ENCODE assay signal across 13 cellular contexts in the genomic region with DNA sequence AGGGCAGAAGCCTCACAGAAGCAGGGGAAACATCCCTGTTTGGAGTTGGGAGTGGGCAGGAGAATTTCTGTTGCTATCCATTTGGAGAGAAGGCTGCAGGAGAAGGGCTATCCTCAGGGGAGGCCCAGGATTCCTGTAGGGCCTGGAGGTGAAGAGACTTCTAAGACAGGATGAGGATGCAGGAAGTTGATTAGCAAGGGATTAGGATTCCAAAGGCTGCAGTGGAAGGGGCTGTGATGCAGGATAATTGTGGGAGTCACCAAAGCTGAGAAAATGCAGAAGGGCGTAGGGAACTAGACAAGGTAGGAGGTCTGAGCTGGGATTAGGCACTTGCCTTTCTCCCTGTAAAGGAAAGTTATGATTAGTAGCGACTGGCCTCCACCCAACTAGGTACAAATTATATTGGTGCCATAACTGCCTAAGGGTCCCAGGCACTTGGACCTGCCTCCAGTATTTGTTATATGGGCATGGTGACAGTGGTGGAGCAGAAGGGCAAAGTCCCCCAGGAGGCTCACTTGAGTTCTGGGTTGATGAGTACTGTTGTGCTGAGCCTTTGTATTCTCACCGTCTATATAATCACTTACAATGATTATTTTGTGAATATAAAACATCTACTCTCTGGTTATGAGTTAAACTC.
DNase-seq lines count a peak whose midpoint lies in the region; ATAC-seq, FAIRE-seq and TF ChIP-seq lines count a peak whose summit lies in the region.
"Had no signal": no experiment of that assay in that cellular context is flagged by ENCODE, and none has a peak within 500 bp of the region (broad histone marks: within the 10 kb centered on the region; RNA-seq: fewer than 3 reads in every experiment).

No MANE protein-coding gene starts in this region.

- H2BK20ac ChIP-seq in H9 (ENCODE audit: low read depth, low read length, poor library complexity, severe bottlenecking): no peak overlapping the region

- peak; percentile 36 for ATAC-seq in K562
- ATAC-seq in left ventricle myocardium superior: peak; percentile 32
- ATAC-seq in sciatic nerve: peak; percentile 46
- ATAC-seq: natural killer cell had no signal

- no peak overlapping the region for H3K56ac ChIP-seq in H9 (ENCODE audit: insufficient read length, low read depth, low read length)

- H2AK5ac ChIP-seq in H9 (ENCODE audit: insufficient read length, low read length): no peak overlapping the region

- TF ChIP-seq CTCF in H9 (conservative IDR thresholded peaks at IDR 0.05) (no peak), K562 (IDR thresholded peaks at IDR 0.05 in 2 of 3, conservative IDR thresholded peaks at IDR 0.05 in 1 of 3; ENCODE audit: insufficient read depth in 2 of 3, low read depth in 1 of 3, low read length in 3 of 3) (no peak)

- H3K4me3 ChIP-seq in K562: no peak overlapping the region

- no peaks in the 10 kb centered on the region for H3K79me1 ChIP-seq in H9 (ENCODE audit: insufficient read depth, low read depth, low read length, poor library complexity, severe bottlenecking)

- no peaks in the 10 kb centered on the region for H3K27me3 Mint-ChIP-seq in H9 (ENCODE audit: low read depth)

- H3K23me2 ChIP-seq in H9 (ENCODE audit: insufficient read length, low read depth, low read length, poor library complexity, severe bottlenecking): no peaks in the 10 kb centered on the region

- no peak overlapping the region for H4K91ac ChIP-seq in H9 (ENCODE audit: insufficient read length, low read depth, low read length)

- H3T11ph ChIP-seq in H9 (ENCODE audit: low read length): no peak overlapping the region

- H2BK15ac ChIP-seq in H9 (ENCODE audit: low read depth, low read length): no peak overlapping the region

- TF ChIP-seq POLR2A in K562 (conservative IDR thresholded peaks at IDR 0.05): no peak

- no peak for TF ChIP-seq RAD21 in K562 (CRISPR knock-in tag; conservative IDR thresholded peaks at IDR 0.05 in 1 of 2, IDR thresholded peaks at IDR 0.05 in 1 of 2)

- no peak overlapping the region for H2BK120ac ChIP-seq in H9 (ENCODE audit: low read depth, low read length, poor library complexity, severe bottlenecking)

- H2BK5ac ChIP-seq in H9 (ENCODE audit: insufficient read length, low read length): no peak overlapping the region

- no peak overlapping the region for H3K23ac ChIP-seq in H9 (ENCODE audit: insufficient read length, low read depth, low read length)

- H4K8ac ChIP-seq in H9 (replicated peaks; ENCODE audit: insufficient read length, low read depth, low read length): no peak overlapping the region

- no peaks in the 10 kb centered on the region for H3K4me1 ChIP-seq in H9 (ENCODE audit: insufficient read depth, low read length)
- H3K4me1 ChIP-seq in K562 (replicated peaks in 1 of 2; ENCODE audit: control insufficient read depth in 2 of 2, insufficient read depth in 2 of 2, low read length in 2 of 2): no peaks in the 10 kb centered on the region; a peak in 1 of 5 replicates

- CTCF ChIA-PET in K562 (lab: Yijun Ruan, JAX; ENCODE audit: low intra/inter-chr PET ratio): no interaction called here

- H3K36me3 Mint-ChIP-seq in H9 (ENCODE audit: insufficient read depth in 1 of 3, low read depth in 3 of 3): no peaks in the 10 kb centered on the region
- H3K36me3 Mint-ChIP-seq: natural killer cell had no signal

- H3K9me3 Mint-ChIP-seq in H9: no peaks in the 10 kb centered on the region
- H3K9me3 Mint-ChIP-seq: natural killer cell had no signal

- H3K9ac ChIP-seq in H9 (ENCODE audit: extremely low read depth, insufficient read length, low read length) (no peak overlapping the region), K562 (ENCODE audit: insufficient read depth in 1 of 2, low read depth in 2 of 2, low read length in 2 of 2) (no peak overlapping the region)

- H3K14ac ChIP-seq in H9 (ENCODE audit: insufficient read depth, low read length): no peak overlapping the region

- FAIRE-seq in K562 (lab: Jason Lieb, UNC) (no peak), frontal cortex (lab: Jason Lieb, UNC) (no peak)

- DNase-seq in H9 (no peak), K562 (ENCODE audit: extremely low read depth in 1 of 4, low spot score in 3 of 4) (no peak), left ventricle myocardium superior (no peak), sciatic nerve (ENCODE audit: low spot score) (no peak), frontal cortex (ENCODE audit: low spot score in 2 of 2) (no peak), superior temporal gyrus (ENCODE audit: extremely low spot score) (no peak), SIG-M5 (lab: John Stamatoyannopoulos, UW) (no peak), NCI-H2081 treated with DMSO at 0.1 percent for 48 hours (lab: John Stamatoyannopoulos, UW) (no peak)
- DNase-seq: activated CD8-positive, alpha-beta memory T cell treated with anti-CD3 and anti-CD28 coated beads, Interleukin-2, amount 50 U/mL, for 4 hours; natural killer cell; NCI-H1436; NCI-H345; SHP77 treated with DMSO at 0.1 percent for 48 hours had no signal

- H4K5ac ChIP-seq in H9 (ENCODE audit: insufficient read length, low read depth, low read length): no peak overlapping the region

- intact Hi-C loops in K562 (cut with micrococcal nuclease): no loop called here
- intact Hi-C loops in left ventricle myocardium superior (cut with micrococcal nuclease): no loop called here
- intact Hi-C loops in sciatic nerve (cut with DNase I): no loop called here

- POLR2A ChIA-PET in K562 (lab: Yijun Ruan, JAX): no interaction called here

- no peak overlapping the region for H3K18ac ChIP-seq in H9 (ENCODE audit: insufficient read length, low read depth, low read length)

- no peaks in the 10 kb centered on the region for H3K9me1 ChIP-seq in K562 (ENCODE audit: control insufficient read depth, insufficient read depth, low read length)

- TF ChIP-seq EP300 in K562 (IDR thresholded peaks at IDR 0.05; ENCODE audit: low read length): no peak

- H3K4me2 ChIP-seq in H9 (ENCODE audit: insufficient read depth, insufficient read length, low read length) (no peak overlapping the region), K562 (ENCODE audit: insufficient read depth, low read length) (no peak overlapping the region)

- no peak overlapping the region for H3K4ac ChIP-seq in H9 (ENCODE audit: low read depth, low read length)

- BruUV-seq in K562 (replicated peaks; lab: Mats Ljungman, UMichigan): no TSS peak

- H2BK12ac ChIP-seq in H9 (ENCODE audit: insufficient read length, low read depth, low read length): no peak overlapping the region

- H3K27ac Mint-ChIP-seq in H9: peak overlapping the region in 2 of 3 experiments; percentile 38 to 52; a peak in 2 of 7 replicates
- H3K27ac Mint-ChIP-seq: natural killer cell had no signal

- H3K27ac ChIP-seq in H9 (ENCODE audit: insufficient read length, low read depth, low read length) (no peak overlapping the region), K562 (ENCODE audit: extremely low read depth, low read depth, low read length) (no peak overlapping the region)

- H3K4me1 Mint-ChIP-seq in H9: peaks cover 9 to 10% of the 10 kb centered on the region in 2 experiments
- H3K4me1 Mint-ChIP-seq: natural killer cell had no signal

- in situ Hi-C loops in K562 (cut with MboI): no loop called here

- H4K20me1 ChIP-seq in H9 (ENCODE audit: control insufficient read depth, insufficient read depth, insufficient read length): no peaks in the 10 kb centered on the region
- no peaks in the 10 kb centered on the region for H4K20me1 ChIP-seq in K562 (replicated peaks; ENCODE audit: control insufficient read depth, insufficient read depth, low read length)

- H2AFZ ChIP-seq in H9 (ENCODE audit: low read length): no peak overlapping the region
- H2AFZ ChIP-seq in K562 (ENCODE audit: low read depth, low read length): peak overlapping the region; percentile 60

- no peaks in the 10 kb centered on the region for H3K36me3 ChIP-seq in K562 (ENCODE audit: control insufficient read depth, insufficient read depth, low read length)

- H3K79me2 ChIP-seq in H9 (ENCODE audit: insufficient read depth, low read length): no peaks in the 10 kb centered on the region
- no peaks in the 10 kb centered on the region for H3K79me2 ChIP-seq in K562 (ENCODE audit: control insufficient read depth, insufficient read depth, low read length)

- no CpG with 5 or more reads among the region's 3 CpGs for WGBS in H9 (ENCODE audit: extremely low coverage, insufficient read length, low lambda C conversion rate)
- 57% methylated on average over 3 of the region's 3 CpGs for WGBS in K562 (ENCODE audit: insufficient coverage, low coverage, missing lambda C conversion rate)

- H3K27me3 ChIP-seq in H9 (ENCODE audit: insufficient read depth, low read length) (no peaks in the 10 kb centered on the region), K562 (ENCODE audit: control insufficient read depth in 2 of 2, insufficient read depth in 2 of 2, low read length in 2 of 2) (no peaks in the 10 kb centered on the region)

- H3K4me3 Mint-ChIP-seq in H9: no peak overlapping the region
- H3K4me3 Mint-ChIP-seq: natural killer cell had no signal

- H3K9me3 ChIP-seq in H9 (ENCODE audit: control insufficient read depth, low read depth, low read length) (no peaks in the 10 kb centered on the region), K562 (replicated peaks; ENCODE audit: control insufficient read depth, insufficient read depth, low read depth, low read length) (no peaks in the 10 kb centered on the region)

TF ChIP-seq in K562, 482 proteins besides CTCF, POLR2A, EP300 and RAD21 (continues in another document):
- TF ChIP-seq BRF1 (IDR thresholded peaks at IDR 0.05; ENCODE audit: borderline replicate concordance, extremely low read depth, insufficient read length) (no peak), KDM5B (IDR thresholded peaks at IDR 0.05; ENCODE audit: insufficient replicate concordance, low read depth, low read length) (no peak), FOXA3 (CRISPR knock-in tag; conservative IDR thresholded peaks at IDR 0.05 in 1 of 2, IDR thresholded peaks at IDR 0.05 in 1 of 2) (no peak), ZNF347 (CRISPR knock-in tag; IDR thresholded peaks at IDR 0.05; ENCODE audit: low read depth) (no peak), HEY1 (CRISPR knock-in tag; IDR thresholded peaks at IDR 0.05; ENCODE audit: borderline replicate concordance) (no peak)
- TF ChIP-seq, protein P1, sequence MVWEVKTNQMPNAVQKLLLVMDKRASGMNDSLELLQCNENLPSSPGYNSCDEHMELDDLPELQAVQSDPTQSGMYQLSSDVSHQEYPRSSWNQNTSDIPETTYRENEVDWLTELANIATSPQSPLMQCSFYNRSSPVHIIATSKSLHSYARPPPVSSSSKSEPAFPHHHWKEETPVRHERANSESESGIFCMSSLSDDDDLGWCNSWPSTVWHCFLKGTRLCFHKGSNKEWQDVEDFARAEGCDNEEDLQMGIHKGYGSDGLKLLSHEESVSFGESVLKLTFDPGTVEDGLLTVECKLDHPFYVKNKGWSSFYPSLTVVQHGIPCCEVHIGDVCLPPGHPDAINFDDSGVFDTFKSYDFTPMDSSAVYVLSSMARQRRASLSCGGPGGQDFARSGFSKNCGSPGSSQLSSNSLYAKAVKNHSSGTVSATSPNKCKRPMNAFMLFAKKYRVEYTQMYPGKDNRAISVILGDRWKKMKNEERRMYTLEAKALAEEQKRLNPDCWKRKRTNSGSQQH (CRISPR knock-in tag; IDR thresholded peaks at IDR 0.05): no peak
- TF ChIP-seq, protein P2, sequence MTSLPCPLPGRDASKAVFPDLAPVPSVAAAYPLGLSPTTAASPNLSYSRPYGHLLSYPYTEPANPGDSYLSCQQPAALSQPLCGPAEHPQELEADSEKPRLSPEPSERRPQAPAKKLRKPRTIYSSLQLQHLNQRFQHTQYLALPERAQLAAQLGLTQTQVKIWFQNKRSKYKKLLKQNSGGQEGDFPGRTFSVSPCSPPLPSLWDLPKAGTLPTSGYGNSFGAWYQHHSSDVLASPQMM (CRISPR knock-in tag; IDR thresholded peaks at IDR 0.05): no peak
